14 cellular contexts compared by ENCODE assay signal in the genomic region with DNA sequence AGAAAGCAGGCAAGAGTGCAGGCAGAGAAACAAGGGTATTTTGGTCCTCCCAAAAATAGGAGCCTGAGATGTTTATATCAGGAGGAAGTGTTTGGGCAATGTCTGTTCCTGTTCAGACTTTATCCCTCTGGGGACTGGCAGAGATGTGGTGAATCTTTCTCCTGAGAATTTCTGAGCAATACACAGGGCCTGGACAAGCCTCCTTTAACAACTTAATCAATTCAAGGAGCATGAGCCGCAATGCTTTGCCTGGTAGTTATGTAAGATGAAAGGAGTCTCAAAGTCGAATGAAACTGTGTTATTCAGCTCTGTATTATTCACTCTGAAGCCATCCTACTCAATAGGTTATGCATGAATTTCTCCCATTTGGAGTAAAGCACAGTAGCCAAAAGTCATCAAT.
DNase-seq lines count a peak whose midpoint lies in the region; ATAC-seq and TF ChIP-seq lines count a peak whose summit lies in the region.
"Had no signal": no experiment of that assay in that cellular context is flagged by ENCODE, and none has a peak within 500 bp of the region (broad histone marks: within the 10 kb centered on the region; RNA-seq: fewer than 3 reads in every experiment).

No MANE protein-coding gene starts in this region.

- in situ Hi-C loops in KBM-7 (cut with MboI; ENCODE audit: low pct_unique_long_range_greater_than_20kb, low sequenced_read_pairs) = no loop called here
- in situ Hi-C loops in astrocyte of the spinal cord (cut with HindIII; ENCODE audit: low sequenced_read_pairs) = no loop called here

- H3K4me3 ChIP-seq in BLaER1 = peak overlapping the region; percentile 26; the same call in 1 of the 2 replicates
- H3K4me3 ChIP-seq in astrocyte of the spinal cord (ENCODE audit: low read depth, low read length) = no peak overlapping the region
- H3K4me3 ChIP-seq: gastroesophageal sphincter, ovary had no signal

- peaks cover 58% of the 10 kb centered on the region for H3K4me1 ChIP-seq in BLaER1

- H3K27me3 ChIP-seq in BLaER1 = no peaks in the 10 kb centered on the region
- H3K27me3 ChIP-seq: brain microvascular endothelial cell, gastroesophageal sphincter, ovary had no signal

- DNase-seq in KBM-7 (peak; percentile 8), astrocyte of the spinal cord (ENCODE audit: low read depth, low spot score) (peak; percentile 60), middle frontal gyrus (ENCODE audit: extremely low spot score, low spot score) (peak; percentile 33), NCI-H748 (lab: John Stamatoyannopoulos, UW; ENCODE audit: unreplicated experiment) (no peak), NCI-H2227 (lab: John Stamatoyannopoulos, UW; ENCODE audit: unreplicated experiment) (no peak)
- no peak for DNase-seq in stimulated activated CD4-positive, alpha-beta T cell treated with anti-CD3 and anti-CD28 coated beads, Interleukin-4, amount 100 ng/mL, for 24 hours
- no peak for DNase-seq in stimulated activated naive CD8-positive, alpha-beta T cell treated with anti-CD3 and anti-CD28 coated beads, Interleukin-15, Interleukin-2, amounts not matched to agents 100 U/mL and 50 U/mL, for 24 hours
- DNase-seq: activated CD8-positive, alpha-beta T cell treated with anti-CD3 and anti-CD28 coated beads for 36 hours; brain microvascular endothelial cell; effector CD4-positive, alpha-beta T cell; NK-92 treated with Interleukin-12 subunit alpha and Interleukin-12 subunit beta, amount 100 ng/mL, for 24 hours; ovary had no signal

- no peaks in the 10 kb centered on the region for H4K20me1 ChIP-seq in BLaER1

- ATAC-seq in stimulated activated naive CD8-positive, alpha-beta T cell treated with anti-CD3 and anti-CD28 coated beads, Interleukin-15, Interleukin-2, amounts not matched to agents 100 U/mL and 50 U/mL, for 24 hours = no peak
- ATAC-seq: activated CD8-positive, alpha-beta T cell treated with anti-CD3 and anti-CD28 coated beads for 36 hours; gastroesophageal sphincter had no signal

- H3K36me3 ChIP-seq in BLaER1 = no peaks in the 10 kb centered on the region
- H3K36me3 ChIP-seq: brain microvascular endothelial cell, gastroesophageal sphincter, ovary had no signal

- peak overlapping the region; percentile 85 for H3K4me2 ChIP-seq in BLaER1

- H3K9me3 ChIP-seq in BLaER1 = no peaks in the 10 kb centered on the region
- H3K9me3 ChIP-seq: gastroesophageal sphincter, ovary had no signal

- H3K27ac ChIP-seq in BLaER1 = peak overlapping the region; percentile 72; the same call in 1 of the 2 replicates
- H3K27ac ChIP-seq: brain microvascular endothelial cell, gastroesophageal sphincter, ovary had no signal

- H3K9ac ChIP-seq in BLaER1 = peak overlapping the region; percentile 8; the same call in 1 of the 2 replicates

- TF ChIP-seq CTCF in astrocyte of the spinal cord (IDR thresholded peaks at IDR 0.05; ENCODE audit: low read depth, low read length) = no peak

Comparison
In these comparisons a context has a peak if more than half of its experiments do, and no peak if none do; other contexts are left out.
1. DNase-seq: peak in KBM-7 (single experiment), astrocyte of the spinal cord (single experiment) and middle frontal gyrus (single experiment); none in NCI-H748 (single experiment), NCI-H2227 (single experiment), stimulated activated CD4-positive, alpha-beta T cell treated with anti-CD3 and anti-CD28 coated beads, Interleukin-4, amount 100 ng/mL, for 24 hours (single experiment) and stimulated activated naive CD8-positive, alpha-beta T cell treated with anti-CD3 and anti-CD28 coated beads, Interleukin-15, Interleukin-2, amounts not matched to agents 100 U/mL and 50 U/mL, for 24 hours (single experiment).